In the genomic region with DNA sequence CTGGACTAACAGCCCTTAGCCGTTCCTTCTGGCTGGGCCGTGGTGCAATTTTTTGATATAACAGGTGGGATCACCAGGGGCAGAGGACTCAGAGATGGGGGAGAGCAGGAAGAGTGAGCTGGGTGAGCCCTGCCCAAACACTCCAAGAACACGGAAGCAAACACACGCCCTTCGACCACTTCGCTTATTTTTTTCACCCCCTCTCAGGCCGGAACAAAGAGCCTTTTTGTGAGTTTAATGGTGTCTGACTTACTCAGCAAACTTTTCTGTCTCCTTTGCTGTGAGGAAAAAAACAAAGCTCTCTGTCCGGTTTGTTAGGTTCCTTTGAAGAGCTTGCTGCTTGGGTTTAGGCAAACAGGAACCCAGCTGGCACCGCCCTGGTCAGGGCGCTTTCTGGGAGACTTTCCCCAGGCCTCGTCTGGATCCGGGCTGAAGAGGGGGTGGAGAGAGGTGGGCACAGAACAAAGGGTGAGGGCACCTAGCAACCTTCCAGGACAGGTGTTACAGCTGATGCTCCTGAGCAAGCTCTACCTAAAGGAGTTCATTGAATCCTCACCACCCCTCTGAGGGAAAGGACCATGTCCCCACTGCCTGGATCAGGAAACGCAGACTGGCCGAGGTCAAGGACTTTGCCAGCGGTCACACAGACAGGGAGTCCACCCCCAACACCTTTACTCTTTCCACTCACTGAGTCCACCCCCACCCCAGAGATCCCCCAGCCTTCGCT, we compare ENCODE assay signal across 1 cellular context.
A peak's percentile ranks its signal among the peaks of the same experiment; 100 is the strongest.
TF ChIP-seq lines count a peak whose summit lies in the region.

No MANE protein-coding gene starts in this region.

TF ChIP-seq in HepG2, 621 proteins besides CTCF, POLR2A, EP300 and RAD21 (continued from another document and continues in another):
- TF ChIP-seq, protein P1, sequence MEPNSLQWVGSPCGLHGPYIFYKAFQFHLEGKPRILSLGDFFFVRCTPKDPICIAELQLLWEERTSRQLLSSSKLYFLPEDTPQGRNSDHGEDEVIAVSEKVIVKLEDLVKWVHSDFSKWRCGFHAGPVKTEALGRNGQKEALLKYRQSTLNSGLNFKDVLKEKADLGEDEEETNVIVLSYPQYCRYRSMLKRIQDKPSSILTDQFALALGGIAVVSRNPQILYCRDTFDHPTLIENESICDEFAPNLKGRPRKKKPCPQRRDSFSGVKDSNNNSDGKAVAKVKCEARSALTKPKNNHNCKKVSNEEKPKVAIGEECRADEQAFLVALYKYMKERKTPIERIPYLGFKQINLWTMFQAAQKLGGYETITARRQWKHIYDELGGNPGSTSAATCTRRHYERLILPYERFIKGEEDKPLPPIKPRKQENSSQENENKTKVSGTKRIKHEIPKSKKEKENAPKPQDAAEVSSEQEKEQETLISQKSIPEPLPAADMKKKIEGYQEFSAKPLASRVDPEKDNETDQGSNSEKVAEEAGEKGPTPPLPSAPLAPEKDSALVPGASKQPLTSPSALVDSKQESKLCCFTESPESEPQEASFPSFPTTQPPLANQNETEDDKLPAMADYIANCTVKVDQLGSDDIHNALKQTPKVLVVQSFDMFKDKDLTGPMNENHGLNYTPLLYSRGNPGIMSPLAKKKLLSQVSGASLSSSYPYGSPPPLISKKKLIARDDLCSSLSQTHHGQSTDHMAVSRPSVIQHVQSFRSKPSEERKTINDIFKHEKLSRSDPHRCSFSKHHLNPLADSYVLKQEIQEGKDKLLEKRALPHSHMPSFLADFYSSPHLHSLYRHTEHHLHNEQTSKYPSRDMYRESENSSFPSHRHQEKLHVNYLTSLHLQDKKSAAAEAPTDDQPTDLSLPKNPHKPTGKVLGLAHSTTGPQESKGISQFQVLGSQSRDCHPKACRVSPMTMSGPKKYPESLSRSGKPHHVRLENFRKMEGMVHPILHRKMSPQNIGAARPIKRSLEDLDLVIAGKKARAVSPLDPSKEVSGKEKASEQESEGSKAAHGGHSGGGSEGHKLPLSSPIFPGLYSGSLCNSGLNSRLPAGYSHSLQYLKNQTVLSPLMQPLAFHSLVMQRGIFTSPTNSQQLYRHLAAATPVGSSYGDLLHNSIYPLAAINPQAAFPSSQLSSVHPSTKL (CRISPR knock-in tag; IDR thresholded peaks at IDR 0.05): peak; percentile 79; the same call in 1 of the 2 replicates
- TF ChIP-seq DPF2 (CRISPR knock-in tag; IDR thresholded peaks at IDR 0.05; ENCODE audit: borderline replicate concordance, low read depth): no peak; the same call in 1 of the 2 replicates
- no peak for TF ChIP-seq ZNF101 (CRISPR knock-in tag; IDR thresholded peaks at IDR 0.05; ENCODE audit: borderline replicate concordance, low read depth)
- TF ChIP-seq ZNF224 (CRISPR knock-in tag; IDR thresholded peaks at IDR 0.05): 0 out of 2 replicates have a peak, but pooled peaks have one; percentile 50
- no peak for TF ChIP-seq NFATC3 (CRISPR knock-in tag; IDR thresholded peaks at IDR 0.05)
- TF ChIP-seq ZFP82 (CRISPR knock-in tag; IDR thresholded peaks at IDR 0.05; ENCODE audit: borderline replicate concordance): no peak
- TF ChIP-seq CCDC6 (CRISPR knock-in tag; IDR thresholded peaks at IDR 0.05): no peak
- TF ChIP-seq, protein P2, sequence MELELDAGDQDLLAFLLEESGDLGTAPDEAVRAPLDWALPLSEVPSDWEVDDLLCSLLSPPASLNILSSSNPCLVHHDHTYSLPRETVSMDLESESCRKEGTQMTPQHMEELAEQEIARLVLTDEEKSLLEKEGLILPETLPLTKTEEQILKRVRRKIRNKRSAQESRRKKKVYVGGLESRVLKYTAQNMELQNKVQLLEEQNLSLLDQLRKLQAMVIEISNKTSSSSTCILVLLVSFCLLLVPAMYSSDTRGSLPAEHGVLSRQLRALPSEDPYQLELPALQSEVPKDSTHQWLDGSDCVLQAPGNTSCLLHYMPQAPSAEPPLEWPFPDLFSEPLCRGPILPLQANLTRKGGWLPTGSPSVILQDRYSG (CRISPR knock-in tag; IDR thresholded peaks at IDR 0.05): no peak
- TF ChIP-seq ZNF652 (CRISPR knock-in tag; IDR thresholded peaks at IDR 0.05; ENCODE audit: borderline replicate concordance, low read depth): no peak
- TF ChIP-seq NONO (IDR thresholded peaks at IDR 0.05): no peak
- no peak for TF ChIP-seq NONO (CRISPR knock-in tag; conservative IDR thresholded peaks at IDR 0.05)
- TF ChIP-seq KDM2A (CRISPR knock-in tag; IDR thresholded peaks at IDR 0.05; ENCODE audit: borderline replicate concordance, low read depth): no peak
- no peak for TF ChIP-seq ZNF501 (CRISPR knock-in tag; IDR thresholded peaks at IDR 0.05)
- TF ChIP-seq, protein P3, sequence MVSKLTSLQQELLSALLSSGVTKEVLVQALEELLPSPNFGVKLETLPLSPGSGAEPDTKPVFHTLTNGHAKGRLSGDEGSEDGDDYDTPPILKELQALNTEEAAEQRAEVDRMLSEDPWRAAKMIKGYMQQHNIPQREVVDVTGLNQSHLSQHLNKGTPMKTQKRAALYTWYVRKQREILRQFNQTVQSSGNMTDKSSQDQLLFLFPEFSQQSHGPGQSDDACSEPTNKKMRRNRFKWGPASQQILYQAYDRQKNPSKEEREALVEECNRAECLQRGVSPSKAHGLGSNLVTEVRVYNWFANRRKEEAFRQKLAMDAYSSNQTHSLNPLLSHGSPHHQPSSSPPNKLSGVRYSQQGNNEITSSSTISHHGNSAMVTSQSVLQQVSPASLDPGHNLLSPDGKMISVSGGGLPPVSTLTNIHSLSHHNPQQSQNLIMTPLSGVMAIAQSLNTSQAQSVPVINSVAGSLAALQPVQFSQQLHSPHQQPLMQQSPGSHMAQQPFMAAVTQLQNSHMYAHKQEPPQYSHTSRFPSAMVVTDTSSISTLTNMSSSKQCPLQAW (CRISPR knock-in tag; IDR thresholded peaks at IDR 0.05): no peak
- TF ChIP-seq MAZ (IDR thresholded peaks at IDR 0.05; ENCODE audit: borderline replicate concordance, low read depth, low read length): no peak; the same call in 1 of the 2 replicates
- TF ChIP-seq MAZ (CRISPR knock-in tag; IDR thresholded peaks at IDR 0.05; ENCODE audit: low read depth): peak; percentile 48; the same call in 1 of the 2 replicates
- no peak for TF ChIP-seq TMF1 (CRISPR knock-in tag; IDR thresholded peaks at IDR 0.05; ENCODE audit: low read depth)
- TF ChIP-seq ZMYM4 (CRISPR knock-in tag; IDR thresholded peaks at IDR 0.05): no peak; the same call in 1 of the 2 replicates
- no peak for TF ChIP-seq ZZZ3 (CRISPR knock-in tag; IDR thresholded peaks at IDR 0.05; ENCODE audit: borderline replicate concordance)
- TF ChIP-seq ZNF550 (CRISPR knock-in tag; IDR thresholded peaks at IDR 0.05; ENCODE audit: borderline replicate concordance): no peak
- no peak for TF ChIP-seq SMARCE1 (IDR thresholded peaks at IDR 0.05; ENCODE audit: borderline replicate concordance)
- TF ChIP-seq, protein P4, sequence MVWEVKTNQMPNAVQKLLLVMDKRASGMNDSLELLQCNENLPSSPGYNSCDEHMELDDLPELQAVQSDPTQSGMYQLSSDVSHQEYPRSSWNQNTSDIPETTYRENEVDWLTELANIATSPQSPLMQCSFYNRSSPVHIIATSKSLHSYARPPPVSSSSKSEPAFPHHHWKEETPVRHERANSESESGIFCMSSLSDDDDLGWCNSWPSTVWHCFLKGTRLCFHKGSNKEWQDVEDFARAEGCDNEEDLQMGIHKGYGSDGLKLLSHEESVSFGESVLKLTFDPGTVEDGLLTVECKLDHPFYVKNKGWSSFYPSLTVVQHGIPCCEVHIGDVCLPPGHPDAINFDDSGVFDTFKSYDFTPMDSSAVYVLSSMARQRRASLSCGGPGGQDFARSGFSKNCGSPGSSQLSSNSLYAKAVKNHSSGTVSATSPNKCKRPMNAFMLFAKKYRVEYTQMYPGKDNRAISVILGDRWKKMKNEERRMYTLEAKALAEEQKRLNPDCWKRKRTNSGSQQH (CRISPR knock-in tag; IDR thresholded peaks at IDR 0.05; ENCODE audit: low read depth): peak; percentile 20; the same call in 1 of the 2 replicates
- peak; percentile 53 for TF ChIP-seq MAFF (IDR thresholded peaks at IDR 0.05; ENCODE audit: low read depth, low read length)
- TF ChIP-seq ZSCAN25 (CRISPR knock-in tag; IDR thresholded peaks at IDR 0.05): no peak
- TF ChIP-seq ZNF792 (CRISPR knock-in tag; IDR thresholded peaks at IDR 0.05): no peak
- peak; percentile 72; the same call in 1 of the 2 replicates for TF ChIP-seq SOX5 (CRISPR knock-in tag; IDR thresholded peaks at IDR 0.05; ENCODE audit: borderline replicate concordance)
- TF ChIP-seq, protein P5, sequence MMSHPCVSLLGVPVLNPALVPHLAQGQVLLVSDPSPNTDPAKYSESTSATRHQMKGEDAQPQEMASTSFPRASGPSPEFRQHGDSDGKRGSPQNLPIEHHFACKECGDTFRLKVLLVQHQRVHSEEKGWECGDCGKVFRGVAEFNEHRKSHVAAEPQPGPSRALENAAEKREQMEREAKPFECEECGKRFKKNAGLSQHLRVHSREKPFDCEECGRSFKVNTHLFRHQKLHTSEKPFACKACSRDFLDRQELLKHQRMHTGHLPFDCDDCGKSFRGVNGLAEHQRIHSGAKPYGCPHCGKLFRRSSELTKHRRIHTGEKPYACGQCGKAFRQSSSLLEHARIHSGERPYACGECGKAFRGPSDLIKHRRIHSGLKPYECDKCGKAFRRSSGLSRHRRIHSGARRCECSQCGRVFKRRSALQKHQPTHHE (CRISPR knock-in tag; IDR thresholded peaks at IDR 0.05; ENCODE audit: borderline replicate concordance): no peak
- TF ChIP-seq ISL2 (CRISPR knock-in tag; IDR thresholded peaks at IDR 0.05): peak; percentile 82
- TF ChIP-seq, protein P6, sequence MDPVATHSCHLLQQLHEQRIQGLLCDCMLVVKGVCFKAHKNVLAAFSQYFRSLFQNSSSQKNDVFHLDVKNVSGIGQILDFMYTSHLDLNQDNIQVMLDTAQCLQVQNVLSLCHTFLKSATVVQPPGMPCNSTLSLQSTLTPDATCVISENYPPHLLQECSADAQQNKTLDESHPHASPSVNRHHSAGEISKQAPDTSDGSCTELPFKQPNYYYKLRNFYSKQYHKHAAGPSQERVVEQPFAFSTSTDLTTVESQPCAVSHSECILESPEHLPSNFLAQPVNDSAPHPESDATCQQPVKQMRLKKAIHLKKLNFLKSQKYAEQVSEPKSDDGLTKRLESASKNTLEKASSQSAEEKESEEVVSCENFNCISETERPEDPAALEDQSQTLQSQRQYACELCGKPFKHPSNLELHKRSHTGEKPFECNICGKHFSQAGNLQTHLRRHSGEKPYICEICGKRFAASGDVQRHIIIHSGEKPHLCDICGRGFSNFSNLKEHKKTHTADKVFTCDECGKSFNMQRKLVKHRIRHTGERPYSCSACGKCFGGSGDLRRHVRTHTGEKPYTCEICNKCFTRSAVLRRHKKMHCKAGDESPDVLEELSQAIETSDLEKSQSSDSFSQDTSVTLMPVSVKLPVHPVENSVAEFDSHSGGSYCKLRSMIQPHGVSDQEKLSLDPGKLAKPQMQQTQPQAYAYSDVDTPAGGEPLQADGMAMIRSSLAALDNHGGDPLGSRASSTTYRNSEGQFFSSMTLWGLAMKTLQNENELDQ (CRISPR knock-in tag; IDR thresholded peaks at IDR 0.05; ENCODE audit: borderline replicate concordance): no peak
- TF ChIP-seq, protein P7, sequence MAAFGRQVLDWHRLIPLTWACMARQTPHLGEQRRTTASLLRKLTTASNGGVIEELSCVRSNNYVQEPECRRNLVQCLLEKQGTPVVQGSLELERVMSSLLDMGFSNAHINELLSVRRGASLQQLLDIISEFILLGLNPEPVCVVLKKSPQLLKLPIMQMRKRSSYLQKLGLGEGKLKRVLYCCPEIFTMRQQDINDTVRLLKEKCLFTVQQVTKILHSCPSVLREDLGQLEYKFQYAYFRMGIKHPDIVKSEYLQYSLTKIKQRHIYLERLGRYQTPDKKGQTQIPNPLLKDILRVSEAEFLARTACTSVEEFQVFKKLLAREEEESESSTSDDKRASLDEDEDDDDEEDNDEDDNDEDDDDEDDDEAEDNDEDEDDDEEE (CRISPR knock-in tag; IDR thresholded peaks at IDR 0.05): no peak
- TF ChIP-seq, protein P8, sequence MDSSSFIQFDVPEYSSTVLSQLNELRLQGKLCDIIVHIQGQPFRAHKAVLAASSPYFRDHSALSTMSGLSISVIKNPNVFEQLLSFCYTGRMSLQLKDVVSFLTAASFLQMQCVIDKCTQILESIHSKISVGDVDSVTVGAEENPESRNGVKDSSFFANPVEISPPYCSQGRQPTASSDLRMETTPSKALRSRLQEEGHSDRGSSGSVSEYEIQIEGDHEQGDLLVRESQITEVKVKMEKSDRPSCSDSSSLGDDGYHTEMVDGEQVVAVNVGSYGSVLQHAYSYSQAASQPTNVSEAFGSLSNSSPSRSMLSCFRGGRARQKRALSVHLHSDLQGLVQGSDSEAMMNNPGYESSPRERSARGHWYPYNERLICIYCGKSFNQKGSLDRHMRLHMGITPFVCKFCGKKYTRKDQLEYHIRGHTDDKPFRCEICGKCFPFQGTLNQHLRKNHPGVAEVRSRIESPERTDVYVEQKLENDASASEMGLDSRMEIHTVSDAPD (CRISPR knock-in tag; IDR thresholded peaks at IDR 0.05): peak; percentile 68; the same call in 1 of the 2 replicates
- no peak for TF ChIP-seq ZNF615 (CRISPR knock-in tag; IDR thresholded peaks at IDR 0.05; ENCODE audit: borderline replicate concordance)
- TF ChIP-seq HNRNPK (IDR thresholded peaks at IDR 0.05; ENCODE audit: low read depth, low read length, poor library complexity, severe bottlenecking): no peak
- TF ChIP-seq, protein P9, sequence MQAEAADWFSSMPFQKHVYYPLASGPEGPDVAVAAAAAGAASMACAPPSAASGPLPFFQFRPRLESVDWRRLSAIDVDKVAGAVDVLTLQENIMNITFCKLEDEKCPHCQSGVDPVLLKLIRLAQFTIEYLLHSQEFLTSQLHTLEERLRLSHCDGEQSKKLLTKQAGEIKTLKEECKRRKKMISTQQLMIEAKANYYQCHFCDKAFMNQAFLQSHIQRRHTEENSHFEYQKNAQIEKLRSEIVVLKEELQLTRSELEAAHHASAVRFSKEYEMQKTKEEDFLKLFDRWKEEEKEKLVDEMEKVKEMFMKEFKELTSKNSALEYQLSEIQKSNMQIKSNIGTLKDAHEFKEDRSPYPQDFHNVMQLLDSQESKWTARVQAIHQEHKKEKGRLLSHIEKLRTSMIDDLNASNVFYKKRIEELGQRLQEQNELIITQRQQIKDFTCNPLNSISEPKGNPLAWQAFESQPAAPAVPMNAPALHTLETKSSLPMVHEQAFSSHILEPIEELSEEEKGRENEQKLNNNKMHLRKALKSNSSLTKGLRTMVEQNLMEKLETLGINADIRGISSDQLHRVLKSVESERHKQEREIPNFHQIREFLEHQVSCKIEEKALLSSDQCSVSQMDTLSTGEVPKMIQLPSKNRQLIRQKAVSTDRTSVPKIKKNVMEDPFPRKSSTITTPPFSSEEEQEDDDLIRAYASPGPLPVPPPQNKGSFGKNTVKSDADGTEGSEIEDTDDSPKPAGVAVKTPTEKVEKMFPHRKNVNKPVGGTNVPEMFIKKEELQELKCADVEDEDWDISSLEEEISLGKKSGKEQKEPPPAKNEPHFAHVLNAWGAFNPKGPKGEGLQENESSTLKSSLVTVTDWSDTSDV (CRISPR knock-in tag; IDR thresholded peaks at IDR 0.05): no peak
- no peak for TF ChIP-seq ZNF839 (CRISPR knock-in tag; IDR thresholded peaks at IDR 0.05; ENCODE audit: borderline replicate concordance)
- TF ChIP-seq ZKSCAN1 (IDR thresholded peaks at IDR 0.05; ENCODE audit: low read length): no peak
